Comparison of ENCODE assay signal across 8 cellular contexts in the genomic region with DNA sequence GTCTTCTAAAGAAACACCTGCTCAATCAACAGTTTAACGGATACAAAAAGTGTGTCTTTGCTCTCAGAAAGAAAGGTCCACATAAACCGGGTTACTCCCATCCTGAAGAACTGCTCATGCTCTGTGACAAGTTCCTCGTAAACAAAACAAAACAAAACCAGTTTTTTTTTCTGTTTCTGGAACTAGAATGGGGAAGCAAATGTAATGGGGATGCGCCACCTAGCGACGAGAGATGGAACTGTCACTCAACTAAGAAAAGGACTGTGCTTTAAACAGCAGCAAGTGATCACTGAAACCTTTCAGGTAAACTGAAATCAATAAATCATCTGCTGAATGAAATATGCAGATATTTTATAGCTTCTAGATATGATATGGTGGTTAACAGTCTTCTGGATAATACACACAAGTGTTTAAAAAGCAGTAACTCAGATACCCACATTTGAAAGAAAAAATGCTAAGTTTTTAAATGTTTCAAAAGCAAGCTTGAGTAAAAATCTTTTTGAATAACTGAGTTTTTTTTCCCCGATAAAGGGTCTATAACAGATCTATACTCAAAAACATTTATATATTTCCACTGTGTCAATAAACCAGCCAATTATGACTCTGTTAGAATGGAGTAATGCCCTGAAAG. TPM values are rescaled to one million over a fixed set of nuclear protein-coding genes. Genes with fewer than 3 reads are reported as not detected.
DNase-seq lines count a peak whose midpoint lies in the region; ATAC-seq and TF ChIP-seq lines count a peak whose summit lies in the region.

No MANE protein-coding gene starts in this region.

- CTCF ChIA-PET in activated CD8-positive, alpha-beta T cell treated with anti-CD3 and anti-CD28 coated beads, Interleukin-2, amount 10 ng/mL, durations not matched to agents 7 days and 5 days (lab: Charles Lee) = interaction anchor here (0.6 to 8.3 kb wide), 42 partner anchors 8 to 724 kb away, joined by 3 to 202 read pairs (median 4); a partner anchor contains a TSS

- H3K27me3 Mint-ChIP-seq in activated CD8-positive, alpha-beta T cell treated with anti-CD3 and anti-CD28 coated beads, Interleukin-2, amount 10 ng/mL, durations not matched to agents 7 days and 5 days (ENCODE audit: low read depth) = no peaks in the 10 kb centered on the region
- no peaks in the 10 kb centered on the region for H3K27me3 Mint-ChIP-seq in memory B cell

- peak overlapping the region; percentile 78 for H3K27ac Mint-ChIP-seq in activated CD8-positive, alpha-beta T cell treated with anti-CD3 and anti-CD28 coated beads, Interleukin-2, amount 10 ng/mL, durations not matched to agents 7 days and 5 days
- peak overlapping the region; percentile 92 for H3K27ac Mint-ChIP-seq in memory B cell

- H3K4me3 Mint-ChIP-seq in activated CD8-positive, alpha-beta T cell treated with anti-CD3 and anti-CD28 coated beads, Interleukin-2, amount 10 ng/mL, durations not matched to agents 7 days and 5 days = no peak overlapping the region
- peak overlapping the region; percentile 37 for H3K4me3 Mint-ChIP-seq in memory B cell

- POLR2A ChIA-PET in activated CD8-positive, alpha-beta T cell treated with anti-CD3 and anti-CD28 coated beads, Interleukin-2, amount 10 ng/mL, durations not matched to agents 7 days and 5 days (lab: Charles Lee) = interaction anchor here (1.0 to 2.9 kb wide), 3 partner anchors 11 to 346 kb away, joined by 3 to 13 read pairs (median 3); a partner anchor contains a TSS

- peaks cover 55% of the 10 kb centered on the region for H3K36me3 Mint-ChIP-seq in activated CD8-positive, alpha-beta T cell treated with anti-CD3 and anti-CD28 coated beads, Interleukin-2, amount 10 ng/mL, durations not matched to agents 7 days and 5 days (ENCODE audit: low read depth)
- H3K36me3 Mint-ChIP-seq in memory B cell = peaks cover 31% of the 10 kb centered on the region

- peaks cover 17% of the 10 kb centered on the region for H3K4me1 Mint-ChIP-seq in activated CD8-positive, alpha-beta T cell treated with anti-CD3 and anti-CD28 coated beads, Interleukin-2, amount 10 ng/mL, durations not matched to agents 7 days and 5 days (ENCODE audit: low read depth)
- H3K4me1 Mint-ChIP-seq in memory B cell = peaks cover 19% of the 10 kb centered on the region

- ATAC-seq in HG02798 (IDR thresholded peaks at IDR 0.05; ENCODE audit: poor library complexity, unreplicated experiment) (peak; percentile 72), memory B cell (ENCODE audit: low read depth) (peak; percentile 74), HG03097 (IDR thresholded peaks at IDR 0.05; ENCODE audit: low FRiP score, unreplicated experiment) (no peak)
- peak; percentile 69 for ATAC-seq in activated CD8-positive, alpha-beta T cell treated with anti-CD3 and anti-CD28 coated beads, Interleukin-2, amount 10 ng/mL, durations not matched to agents 7 days and 5 days

- no peaks in the 10 kb centered on the region for H3K9me3 Mint-ChIP-seq in activated CD8-positive, alpha-beta T cell treated with anti-CD3 and anti-CD28 coated beads, Interleukin-2, amount 10 ng/mL, durations not matched to agents 7 days and 5 days (ENCODE audit: insufficient read depth)
- H3K9me3 Mint-ChIP-seq in memory B cell = no peaks in the 10 kb centered on the region

- peak; percentile 83 for TF ChIP-seq CTCF in GM10266 (IDR thresholded peaks at IDR 0.05; ENCODE audit: control insufficient read depth, insufficient read depth, low read depth, missing control alignments)

- DNase-seq in GM10266 (ENCODE audit: extremely low spot score) = peak; percentile 63
- DNase-seq in NCI-H748 (lab: John Stamatoyannopoulos, UW; ENCODE audit: unreplicated experiment) = peak; percentile 48
- peak; percentile 86 for DNase-seq in activated CD8-positive, alpha-beta T cell treated with anti-CD3 and anti-CD28 coated beads, Interleukin-2, amount 10 ng/mL, durations not matched to agents 7 days and 5 days
- DNase-seq in effector CD8-positive, alpha-beta T cell (lab: John Stamatoyannopoulos, UW) = peak; percentile 66
- peak; percentile 73 to 78 for DNase-seq in memory B cell (ENCODE audit: low spot score in 2 of 2)
- DNase-seq in stimulated activated CD8-positive, alpha-beta memory T cell treated with anti-CD3 and anti-CD28 coated beads, Interleukin-15, amount 100 ng/mL, for 24 hours (ENCODE audit: low read depth) = peak; percentile 48

RNA-seq across cellular contexts. Expression of a gene that starts 10.9 kb away (rescaled TPM):
- 10 to 100 TPM; 36.8 to 38.8 TPM for total RNA-seq in activated CD8-positive, alpha-beta T cell treated with anti-CD3 and anti-CD28 coated beads, Interleukin-2, amount 10 ng/mL, durations not matched to agents 7 days and 5 days
